ENCODE assay signal across 1 cellular context in the genomic region with DNA sequence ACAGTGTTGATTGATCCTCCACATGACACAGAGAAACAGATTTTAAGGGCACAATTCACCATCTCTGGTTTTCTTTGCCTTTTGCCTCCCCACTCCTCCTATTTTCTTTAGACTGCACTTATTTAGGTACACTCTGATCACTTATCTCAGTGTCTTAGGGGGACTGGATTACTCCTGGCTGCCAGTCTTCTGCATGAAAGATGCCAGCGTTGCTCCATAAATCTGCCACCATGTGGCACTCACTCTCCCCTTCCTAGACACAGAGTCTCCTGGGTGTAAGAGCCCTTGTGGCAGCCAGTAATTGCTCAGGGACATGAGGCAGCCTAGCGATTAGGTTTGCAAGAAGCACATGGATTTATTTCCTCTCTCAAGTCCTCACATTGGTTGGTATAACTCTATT.
A peak's percentile ranks its signal among the peaks of the same experiment; 100 is the strongest.
TF ChIP-seq lines count a peak whose summit lies in the region.

No MANE protein-coding gene starts in this region.

TF ChIP-seq in HEK293, 187 proteins besides CTCF, POLR2A, EP300 and RAD21 (continued from another document):
- TF ChIP-seq, protein P1, sequence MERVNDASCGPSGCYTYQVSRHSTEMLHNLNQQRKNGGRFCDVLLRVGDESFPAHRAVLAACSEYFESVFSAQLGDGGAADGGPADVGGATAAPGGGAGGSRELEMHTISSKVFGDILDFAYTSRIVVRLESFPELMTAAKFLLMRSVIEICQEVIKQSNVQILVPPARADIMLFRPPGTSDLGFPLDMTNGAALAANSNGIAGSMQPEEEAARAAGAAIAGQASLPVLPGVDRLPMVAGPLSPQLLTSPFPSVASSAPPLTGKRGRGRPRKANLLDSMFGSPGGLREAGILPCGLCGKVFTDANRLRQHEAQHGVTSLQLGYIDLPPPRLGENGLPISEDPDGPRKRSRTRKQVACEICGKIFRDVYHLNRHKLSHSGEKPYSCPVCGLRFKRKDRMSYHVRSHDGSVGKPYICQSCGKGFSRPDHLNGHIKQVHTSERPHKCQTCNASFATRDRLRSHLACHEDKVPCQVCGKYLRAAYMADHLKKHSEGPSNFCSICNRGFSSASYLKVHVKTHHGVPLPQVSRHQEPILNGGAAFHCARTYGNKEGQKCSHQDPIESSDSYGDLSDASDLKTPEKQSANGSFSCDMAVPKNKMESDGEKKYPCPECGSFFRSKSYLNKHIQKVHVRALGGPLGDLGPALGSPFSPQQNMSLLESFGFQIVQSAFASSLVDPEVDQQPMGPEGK (tag by site-specific recombination; IDR thresholded peaks at IDR 0.05): peak; percentile 9; the same call in 1 of the 2 replicates
- no peak for TF ChIP-seq ZNF266 (tag by site-specific recombination; IDR thresholded peaks at IDR 0.05; ENCODE audit: low read depth)
- no peak for TF ChIP-seq ZNF510 (tag by site-specific recombination; IDR thresholded peaks at IDR 0.05; ENCODE audit: insufficient replicate concordance)
- no peak for TF ChIP-seq ELK4 (IDR thresholded peaks at IDR 0.05; ENCODE audit: borderline replicate concordance, low read depth, low read length)
- peak; percentile 20; the same call in 1 of the 2 replicates for TF ChIP-seq GLIS1 (tag by site-specific recombination; IDR thresholded peaks at IDR 0.05)
- TF ChIP-seq ZNF341 (tag by site-specific recombination; IDR thresholded peaks at IDR 0.05; ENCODE audit: low read depth): peak; percentile 63
- peak; percentile 1; the same call in 1 of the 2 replicates for TF ChIP-seq KLF10 (tag by site-specific recombination; IDR thresholded peaks at IDR 0.05)
- no peak for TF ChIP-seq ZNF146 (tag by site-specific recombination; IDR thresholded peaks at IDR 0.05)
- TF ChIP-seq KLF8 (tag by site-specific recombination; IDR thresholded peaks at IDR 0.05): no peak
- no peak for TF ChIP-seq ZNF138 (tag by site-specific recombination; IDR thresholded peaks at IDR 0.05; ENCODE audit: borderline replicate concordance)
- TF ChIP-seq, protein P2, sequence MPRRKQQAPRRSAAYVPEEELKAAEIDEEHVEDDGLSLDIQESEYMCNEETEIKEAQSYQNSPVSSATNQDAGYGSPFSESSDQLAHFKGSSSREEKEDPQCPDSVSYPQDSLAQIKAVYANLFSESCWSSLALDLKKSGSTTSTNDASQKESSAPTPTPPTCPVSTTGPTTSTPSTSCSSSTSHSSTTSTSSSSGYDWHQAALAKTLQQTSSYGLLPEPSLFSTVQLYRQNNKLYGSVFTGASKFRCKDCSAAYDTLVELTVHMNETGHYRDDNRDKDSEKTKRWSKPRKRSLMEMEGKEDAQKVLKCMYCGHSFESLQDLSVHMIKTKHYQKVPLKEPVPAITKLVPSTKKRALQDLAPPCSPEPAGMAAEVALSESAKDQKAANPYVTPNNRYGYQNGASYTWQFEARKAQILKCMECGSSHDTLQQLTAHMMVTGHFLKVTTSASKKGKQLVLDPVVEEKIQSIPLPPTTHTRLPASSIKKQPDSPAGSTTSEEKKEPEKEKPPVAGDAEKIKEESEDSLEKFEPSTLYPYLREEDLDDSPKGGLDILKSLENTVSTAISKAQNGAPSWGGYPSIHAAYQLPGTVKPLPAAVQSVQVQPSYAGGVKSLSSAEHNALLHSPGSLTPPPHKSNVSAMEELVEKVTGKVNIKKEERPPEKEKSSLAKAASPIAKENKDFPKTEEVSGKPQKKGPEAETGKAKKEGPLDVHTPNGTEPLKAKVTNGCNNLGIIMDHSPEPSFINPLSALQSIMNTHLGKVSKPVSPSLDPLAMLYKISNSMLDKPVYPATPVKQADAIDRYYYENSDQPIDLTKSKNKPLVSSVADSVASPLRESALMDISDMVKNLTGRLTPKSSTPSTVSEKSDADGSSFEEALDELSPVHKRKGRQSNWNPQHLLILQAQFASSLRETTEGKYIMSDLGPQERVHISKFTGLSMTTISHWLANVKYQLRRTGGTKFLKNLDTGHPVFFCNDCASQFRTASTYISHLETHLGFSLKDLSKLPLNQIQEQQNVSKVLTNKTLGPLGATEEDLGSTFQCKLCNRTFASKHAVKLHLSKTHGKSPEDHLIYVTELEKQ (tag by site-specific recombination; IDR thresholded peaks at IDR 0.05; ENCODE audit: borderline replicate concordance): peak; percentile 59; the same call in 1 of the 2 replicates
- TF ChIP-seq FEZF1 (tag by site-specific recombination; IDR thresholded peaks at IDR 0.05): peak; percentile 43; the same call in 1 of the 2 replicates
- TF ChIP-seq ZNF76 (tag by site-specific recombination; IDR thresholded peaks at IDR 0.05; ENCODE audit: borderline replicate concordance, low read depth): no peak
- TF ChIP-seq ZNF366 (tag by site-specific recombination; conservative IDR thresholded peaks at IDR 0.05): peak; percentile 35
- TF ChIP-seq ZBTB48 (tag by site-specific recombination; IDR thresholded peaks at IDR 0.05): peak; percentile 45; the same call in 1 of the 2 replicates
- TF ChIP-seq ZNF391 (tag by site-specific recombination; IDR thresholded peaks at IDR 0.05; ENCODE audit: borderline replicate concordance, low read depth): no peak
- peak; percentile 12; the same call in 1 of the 2 replicates for TF ChIP-seq ZNF654 (tag by site-specific recombination; IDR thresholded peaks at IDR 0.05; ENCODE audit: low read depth)
- no peak for TF ChIP-seq KLF16 (tag by site-specific recombination; IDR thresholded peaks at IDR 0.05)
- TF ChIP-seq ZNF664 (tag by site-specific recombination; IDR thresholded peaks at IDR 0.05): no peak
- TF ChIP-seq ZNF169 (tag by site-specific recombination; IDR thresholded peaks at IDR 0.05): no peak
- no peak for TF ChIP-seq BCL11B (tag by site-specific recombination; IDR thresholded peaks at IDR 0.05; ENCODE audit: low read depth)
- peak; percentile 61; the same call in 1 of the 2 replicates for TF ChIP-seq WT1 (tag by site-specific recombination; IDR thresholded peaks at IDR 0.05)
- no peak for TF ChIP-seq ZNF114 (tag by site-specific recombination; IDR thresholded peaks at IDR 0.05)
- no peak for TF ChIP-seq ZBTB8A (tag by site-specific recombination; IDR thresholded peaks at IDR 0.05)
- TF ChIP-seq, protein P3, sequence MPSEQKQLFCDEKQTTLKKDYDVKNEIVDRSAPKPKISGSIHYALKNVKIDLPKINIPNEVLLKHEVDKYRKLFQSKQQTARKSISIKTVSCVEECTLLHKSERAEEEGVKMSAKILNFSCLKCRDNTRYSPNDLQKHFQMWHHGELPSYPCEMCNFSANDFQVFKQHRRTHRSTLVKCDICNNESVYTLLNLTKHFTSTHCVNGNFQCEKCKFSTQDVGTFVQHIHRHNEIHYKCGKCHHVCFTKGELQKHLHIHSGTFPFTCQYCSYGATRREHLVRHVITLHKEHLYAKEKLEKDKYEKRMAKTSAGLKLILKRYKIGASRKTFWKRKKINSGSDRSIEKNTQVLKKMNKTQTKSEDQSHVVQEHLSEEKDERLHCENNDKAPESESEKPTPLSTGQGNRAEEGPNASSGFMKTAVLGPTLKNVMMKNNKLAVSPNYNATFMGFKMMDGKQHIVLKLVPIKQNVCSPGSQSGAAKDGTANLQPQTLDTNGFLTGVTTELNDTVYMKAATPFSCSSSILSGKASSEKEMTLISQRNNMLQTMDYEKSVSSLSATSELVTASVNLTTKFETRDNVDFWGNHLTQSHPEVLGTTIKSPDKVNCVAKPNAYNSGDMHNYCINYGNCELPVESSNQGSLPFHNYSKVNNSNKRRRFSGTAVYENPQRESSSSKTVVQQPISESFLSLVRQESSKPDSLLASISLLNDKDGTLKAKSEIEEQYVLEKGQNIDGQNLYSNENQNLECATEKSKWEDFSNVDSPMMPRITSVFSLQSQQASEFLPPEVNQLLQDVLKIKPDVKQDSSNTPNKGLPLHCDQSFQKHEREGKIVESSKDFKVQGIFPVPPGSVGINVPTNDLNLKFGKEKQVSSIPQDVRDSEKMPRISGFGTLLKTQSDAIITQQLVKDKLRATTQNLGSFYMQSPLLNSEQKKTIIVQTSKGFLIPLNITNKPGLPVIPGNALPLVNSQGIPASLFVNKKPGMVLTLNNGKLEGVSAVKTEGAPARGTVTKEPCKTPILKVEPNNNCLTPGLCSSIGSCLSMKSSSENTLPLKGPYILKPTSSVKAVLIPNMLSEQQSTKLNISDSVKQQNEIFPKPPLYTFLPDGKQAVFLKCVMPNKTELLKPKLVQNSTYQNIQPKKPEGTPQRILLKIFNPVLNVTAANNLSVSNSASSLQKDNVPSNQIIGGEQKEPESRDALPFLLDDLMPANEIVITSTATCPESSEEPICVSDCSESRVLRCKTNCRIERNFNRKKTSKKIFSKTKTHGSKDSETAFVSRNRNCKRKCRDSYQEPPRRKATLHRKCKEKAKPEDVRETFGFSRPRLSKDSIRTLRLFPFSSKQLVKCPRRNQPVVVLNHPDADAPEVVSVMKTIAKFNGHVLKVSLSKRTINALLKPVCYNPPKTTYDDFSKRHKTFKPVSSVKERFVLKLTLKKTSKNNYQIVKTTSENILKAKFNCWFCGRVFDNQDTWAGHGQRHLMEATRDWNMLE (tag by site-specific recombination; conservative IDR thresholded peaks at IDR 0.05; ENCODE audit: low read depth): no peak
- peak; percentile 16; the same call in 1 of the 2 replicates for TF ChIP-seq SP7 (tag by site-specific recombination; IDR thresholded peaks at IDR 0.05)
TF ChIP-seq in HEK293: peak in this region for 18.
